Comparison of ENCODE assay signal across 7 cellular contexts in genomic region chr15:84500165-84500889, GRCh38.
A peak's percentile ranks its signal among the peaks of the same experiment; 100 is the strongest.
DNase-seq lines count a peak whose midpoint lies in the region; ATAC-seq and TF ChIP-seq lines count a peak whose summit lies in the region.
"Not testable (repeated sequence)": the region's sequence is repeated elsewhere in the genome, so short reads cannot be mapped to it uniquely, and the experiment has no call there.

No MANE protein-coding gene starts in this region.

- ATAC-seq in psoas muscle, result not testable (repeated sequence)

- H3K36me3 ChIP-seq in HEK293 (ENCODE audit: control insufficient read depth in 2 of 2, insufficient read depth in 1 of 2, low read length in 2 of 2); effector memory CD4-positive, alpha-beta T cell (ENCODE audit: control insufficient read depth, insufficient read depth, low read length); psoas muscle (ENCODE audit: insufficient read depth in 1 of 2, low read depth in 1 of 2): not testable (repeated sequence)

- DNase-seq in activated CD4-positive, alpha-beta T cell treated with anti-CD3 and anti-CD28 coated beads, Interleukin-2, amount 10 ng/mL, durations not matched to agents 24 days and 14 days, result peak; percentile 67
- peak; percentile 5 for DNase-seq in activated gamma-delta T cell treated with Interleukin-2 at 50 U/mL for 16 hours
- DNase-seq in effector memory CD4-positive, alpha-beta T cell, result peak in 2 of 3 donors; percentile 7 to 8
- DNase-seq in immature natural killer cell, result peak in 2 of 3 donors; percentile 14 to 18
- DNase-seq in psoas muscle, result peak; percentile 51 to 67
- DNase-seq in stimulated activated CD8-positive, alpha-beta memory T cell treated with anti-CD3 and anti-CD28 coated beads, Interleukin-12 subunit alpha, Interleukin-12 subunit beta, amount 100 ng/mL, for 4 hours (ENCODE audit: low read depth), result peak; percentile 31

- H3K9me3 Mint-ChIP-seq in activated CD4-positive, alpha-beta T cell treated with anti-CD3 and anti-CD28 coated beads, Interleukin-2, amount 10 ng/mL, durations not matched to agents 24 days and 14 days; immature natural killer cell: not testable (repeated sequence)

- H3K27me3 ChIP-seq in effector memory CD4-positive, alpha-beta T cell (replicated peaks; ENCODE audit: control insufficient read depth, insufficient read depth, low read length, poor library complexity, severe bottlenecking); psoas muscle (ENCODE audit: insufficient read depth in 3 of 3, low read length in 2 of 3): not testable (repeated sequence)

- not testable (repeated sequence) for H3K4me1 Mint-ChIP-seq in activated CD4-positive, alpha-beta T cell treated with anti-CD3 and anti-CD28 coated beads, Interleukin-2, amount 10 ng/mL, durations not matched to agents 24 days and 14 days; immature natural killer cell

- peak overlapping the region; percentile 62; the same call in 1 of the 2 replicates for H3K27ac ChIP-seq in HEK293 (ENCODE audit: extremely low read depth, low read depth, low read length)
- H3K27ac ChIP-seq in effector memory CD4-positive, alpha-beta T cell (ENCODE audit: insufficient read depth, low read length, poor library complexity, severe bottlenecking); psoas muscle: not testable (repeated sequence)

- H3K4me3 ChIP-seq in HEK293 (ENCODE audit: low read depth, low read length) (peak overlapping the region; percentile 40), psoas muscle (peak overlapping the region; percentile 51)
- not testable (repeated sequence) for H3K4me3 ChIP-seq in effector memory CD4-positive, alpha-beta T cell (ENCODE audit: insufficient read depth, low read depth, low read length, poor library complexity, severe bottlenecking)

- TF ChIP-seq CTCF in HEK293 (tag by site-specific recombination; IDR thresholded peaks at IDR 0.05); psoas muscle (IDR thresholded peaks at IDR 0.05): not testable (repeated sequence)

- CTCF ChIA-PET in HEK293 (lab: Yijun Ruan, JAX), result not testable (repeated sequence)

- not testable (repeated sequence) for H3K36me3 Mint-ChIP-seq in activated CD4-positive, alpha-beta T cell treated with anti-CD3 and anti-CD28 coated beads, Interleukin-2, amount 10 ng/mL, durations not matched to agents 24 days and 14 days (ENCODE audit: low read depth); immature natural killer cell

- H3K27ac Mint-ChIP-seq in activated CD4-positive, alpha-beta T cell treated with anti-CD3 and anti-CD28 coated beads, Interleukin-2, amount 10 ng/mL, durations not matched to agents 24 days and 14 days; immature natural killer cell: not testable (repeated sequence)

- not testable (repeated sequence) for H3K4me3 Mint-ChIP-seq in activated CD4-positive, alpha-beta T cell treated with anti-CD3 and anti-CD28 coated beads, Interleukin-2, amount 10 ng/mL, durations not matched to agents 24 days and 14 days; immature natural killer cell

- not testable (repeated sequence) for H3K9me3 ChIP-seq in HEK293 (ENCODE audit: control insufficient read depth, insufficient read depth, low read depth, low read length); effector memory CD4-positive, alpha-beta T cell (ENCODE audit: control insufficient read depth, low read length); psoas muscle

- intact Hi-C loops in activated CD4-positive, alpha-beta T cell treated with anti-CD3 and anti-CD28 coated beads, Interleukin-2, amount 10 ng/mL, durations not matched to agents 24 days and 14 days (cut with micrococcal nuclease); psoas muscle (cut with DNase I): not testable (repeated sequence)

- H3K27me3 Mint-ChIP-seq in activated CD4-positive, alpha-beta T cell treated with anti-CD3 and anti-CD28 coated beads, Interleukin-2, amount 10 ng/mL, durations not matched to agents 24 days and 14 days; immature natural killer cell (ENCODE audit: low read depth in 3 of 3): not testable (repeated sequence)

- POLR2A ChIA-PET in HEK293 (lab: Yijun Ruan, JAX), result not testable (repeated sequence)

- 0% methylated on average over 7 of the region's 60 CpGs; no CpG with 5 or more reads in 1 of the 3 donors for WGBS in psoas muscle, 3 donors

- H3K4me1 ChIP-seq in HEK293 (ENCODE audit: control insufficient read depth, insufficient read depth, low read length); effector memory CD4-positive, alpha-beta T cell (ENCODE audit: control insufficient read depth, insufficient read depth, low read length, poor library complexity, severe bottlenecking); psoas muscle: not testable (repeated sequence)

TF ChIP-seq in HEK293, 187 proteins besides CTCF, POLR2A, EP300 and RAD21:
- TF ChIP-seq SP2 (tag by site-specific recombination; IDR thresholded peaks at IDR 0.05) (0 out of 2 replicates have a peak, but pooled peaks have one; percentile 20), ZSCAN30 (tag by site-specific recombination; IDR thresholded peaks at IDR 0.05) (0 out of 2 replicates have a peak, but pooled peaks have one; percentile 42), ZBTB8A (tag by site-specific recombination; IDR thresholded peaks at IDR 0.05) (0 out of 2 replicates have a peak, but pooled peaks have one; percentile 28), ZBTB26 (tag by site-specific recombination; optimal IDR thresholded peaks at IDR 0.05) (peak; percentile 69), ZBTB20 (tag by site-specific recombination; IDR thresholded peaks at IDR 0.05) (peak; percentile 27; the same call in 1 of the 2 replicates)

Comparison
In these comparisons a context has a peak if more than half of its experiments do, and no peak if none do; other contexts are left out.
1. DNase-seq: peak in every context shown above with its lines; median percentile 67 in activated CD4-positive, alpha-beta T cell treated with anti-CD3 and anti-CD28 coated beads, Interleukin-2, amount 10 ng/mL, durations not matched to agents 24 days and 14 days; 59 in psoas muscle; 31 in stimulated activated CD8-positive, alpha-beta memory T cell treated with anti-CD3 and anti-CD28 coated beads, Interleukin-12 subunit alpha, Interleukin-12 subunit beta, amount 100 ng/mL, for 4 hours; 16 in immature natural killer cell; 8 in effector memory CD4-positive, alpha-beta T cell; 5 in activated gamma-delta T cell treated with Interleukin-2 at 50 U/mL for 16 hours.